Comparison of ENCODE assay signal across 18 cellular contexts in the genomic region with DNA sequence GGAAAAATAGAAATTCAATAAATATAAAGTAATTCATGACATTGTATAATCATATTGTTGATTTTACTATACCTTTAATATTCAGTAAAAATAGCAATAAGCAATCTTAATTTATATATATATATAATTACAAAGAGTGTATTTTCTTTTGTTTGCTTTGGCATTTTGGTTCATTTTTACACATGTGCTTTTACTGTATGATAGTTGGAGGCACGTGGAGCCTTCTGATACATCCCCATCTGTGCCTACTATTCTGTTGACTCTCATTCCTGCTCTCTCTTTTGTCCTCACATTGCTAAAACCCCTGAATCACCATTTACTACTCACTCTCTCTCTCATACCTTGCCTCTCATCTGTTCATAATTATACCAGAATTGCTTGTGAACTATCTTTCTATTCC.
"Had no signal": no experiment of that assay in that cellular context is flagged by ENCODE, and none has a peak within 500 bp of the region (broad histone marks: within the 10 kb centered on the region; RNA-seq: fewer than 3 reads in every experiment).

No MANE protein-coding gene starts in this region.

- H3K4me1 Mint-ChIP-seq: naive thymus-derived CD8-positive, alpha-beta T cell; stimulated activated naive B cell treated with anti-CD40 and anti-IgM and Interleukin-4, amounts not matched to agents 10 μg/mL and 1 μg/mL and 100 μg/mL, for 72 hours; stimulated activated naive CD8-positive, alpha-beta T cell treated with anti-CD3 and anti-CD28 coated beads, Interleukin-15, amount 100 ng/mL, for 72 hours had no signal

- H3K36me3 Mint-ChIP-seq: naive thymus-derived CD8-positive, alpha-beta T cell; stimulated activated naive B cell treated with anti-CD40 and anti-IgM and Interleukin-4, amounts not matched to agents 10 μg/mL and 1 μg/mL and 100 μg/mL, for 72 hours had no signal

- H3K9me3 Mint-ChIP-seq: effector memory CD8-positive, alpha-beta T cell; stimulated activated naive B cell treated with anti-CD40 and anti-IgM and Interleukin-4, amounts not matched to agents 10 μg/mL and 1 μg/mL and 100 μg/mL, for 72 hours had no signal

- ATAC-seq: effector memory CD8-positive, alpha-beta T cell; mucosa of descending colon; naive thymus-derived CD8-positive, alpha-beta T cell; stimulated activated naive B cell treated with anti-CD40 and anti-IgM and Interleukin-4, amounts not matched to agents 10 μg/mL and 1 μg/mL and 100 μg/mL, for 72 hours; stimulated activated naive CD8-positive, alpha-beta T cell treated with anti-CD3 and anti-CD28 coated beads, Interleukin-15, amount 100 ng/mL, for 72 hours had no signal

- H3K4me1 ChIP-seq: sigmoid colon had no signal

- H3K27ac ChIP-seq: hepatocyte, sigmoid colon, skin epidermis, thoracic aorta, transverse colon had no signal

- H3K4me3 ChIP-seq: hepatocyte, mucosa of descending colon, sigmoid colon, skin epidermis, thoracic aorta, transverse colon had no signal

- DNase-seq: effector memory CD8-positive, alpha-beta T cell; foreskin melanocyte; kidney glomerular epithelial cell; mammary epithelial cell; mucosa of descending colon; naive thymus-derived CD8-positive, alpha-beta T cell; posterior cingulate gyrus; sigmoid colon; stimulated activated CD4-positive, alpha-beta T cell treated with anti-CD3 and anti-CD28 coated beads, Interleukin-2, amount 100 ng/mL, for 24 hours; stimulated activated CD4-positive, alpha-beta T cell treated with anti-CD3 and anti-CD28 coated beads, Interleukin-4, amount 100 ng/mL, for 4 hours; stimulated activated naive B cell treated with anti-CD40 and anti-IgM and Interleukin-4, amounts not matched to agents 10 μg/mL and 1 μg/mL and 100 μg/mL, for 72 hours; stimulated activated naive CD8-positive, alpha-beta T cell treated with anti-CD3 and anti-CD28 coated beads, Interleukin-15, amount 100 ng/mL, for 72 hours; substantia nigra; transverse colon had no signal

- H2AFZ ChIP-seq: hepatocyte had no signal

- H3K79me2 ChIP-seq: hepatocyte had no signal

- H3K27ac Mint-ChIP-seq: dendritic cell treated with granulocyte-macrophage colony-stimulating factor and Interleukin-4, amounts not matched to agents 40 ng/mL and 50 ng/mL, for 4 days; effector memory CD8-positive, alpha-beta T cell; naive thymus-derived CD8-positive, alpha-beta T cell; stimulated activated naive B cell treated with anti-CD40 and anti-IgM and Interleukin-4, amounts not matched to agents 10 μg/mL and 1 μg/mL and 100 μg/mL, for 72 hours; stimulated activated naive CD8-positive, alpha-beta T cell treated with anti-CD3 and anti-CD28 coated beads, Interleukin-15, amount 100 ng/mL, for 72 hours had no signal

- H3K4me2 ChIP-seq: hepatocyte had no signal

- H3K27me3 Mint-ChIP-seq: dendritic cell treated with granulocyte-macrophage colony-stimulating factor and Interleukin-4, amounts not matched to agents 40 ng/mL and 50 ng/mL, for 4 days; naive thymus-derived CD8-positive, alpha-beta T cell; stimulated activated naive B cell treated with anti-CD40 and anti-IgM and Interleukin-4, amounts not matched to agents 10 μg/mL and 1 μg/mL and 100 μg/mL, for 72 hours; stimulated activated naive CD8-positive, alpha-beta T cell treated with anti-CD3 and anti-CD28 coated beads, Interleukin-15, amount 100 ng/mL, for 72 hours had no signal

- H3K27me3 ChIP-seq: hepatocyte, sigmoid colon, transverse colon had no signal

- H3K36me3 ChIP-seq: sigmoid colon, thoracic aorta, transverse colon had no signal

- H3K9me3 ChIP-seq: mucosa of descending colon, sigmoid colon, thoracic aorta, transverse colon had no signal

- H3K4me3 Mint-ChIP-seq: dendritic cell treated with granulocyte-macrophage colony-stimulating factor and Interleukin-4, amounts not matched to agents 40 ng/mL and 50 ng/mL, for 4 days; effector memory CD8-positive, alpha-beta T cell; naive thymus-derived CD8-positive, alpha-beta T cell; stimulated activated naive B cell treated with anti-CD40 and anti-IgM and Interleukin-4, amounts not matched to agents 10 μg/mL and 1 μg/mL and 100 μg/mL, for 72 hours; stimulated activated naive CD8-positive, alpha-beta T cell treated with anti-CD3 and anti-CD28 coated beads, Interleukin-15, amount 100 ng/mL, for 72 hours had no signal
